1 cellular context compared by ENCODE assay signal in the genomic region with DNA sequence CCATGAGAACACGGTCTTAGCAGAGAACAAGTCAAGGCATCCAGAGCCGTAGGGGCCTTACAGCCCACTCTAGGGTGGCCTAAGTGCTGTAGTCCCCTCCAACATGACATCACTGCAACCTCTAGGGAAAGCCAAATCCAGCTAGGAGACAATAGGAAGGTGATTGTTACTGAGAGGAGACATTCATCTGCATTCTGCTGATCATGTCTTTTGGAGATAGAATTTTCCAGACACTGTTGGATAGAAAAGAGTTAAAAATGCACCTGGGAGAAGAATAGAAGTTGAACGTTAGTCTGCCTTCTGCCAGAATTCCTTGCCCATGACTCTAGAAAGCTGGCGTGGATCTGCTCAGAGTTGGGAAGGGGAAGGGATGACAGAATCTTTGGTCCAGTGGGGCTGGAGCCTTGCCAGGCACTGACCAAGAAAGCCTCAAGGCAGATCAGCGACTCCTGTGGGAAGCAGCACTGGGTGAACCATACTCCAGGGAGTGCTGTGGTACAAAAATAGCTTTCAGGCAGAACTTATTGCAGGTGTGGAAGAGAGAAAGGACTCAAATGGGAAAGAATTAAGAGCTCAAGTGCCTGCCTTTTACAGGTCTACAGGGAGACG.
TF ChIP-seq lines count a peak whose summit lies in the region.

No MANE protein-coding gene starts in this region.

TF ChIP-seq in SK-N-SH, 30 proteins besides CTCF, POLR2A, EP300 and RAD21 (continued from another document):
- TF ChIP-seq EZH2phosphoT487 (IDR thresholded peaks at IDR 0.05; ENCODE audit: borderline replicate concordance, low read depth) (no peak), USF1 (IDR thresholded peaks at IDR 0.05; ENCODE audit: borderline replicate concordance, low read depth) (no peak), TEAD4 (IDR thresholded peaks at IDR 0.05; ENCODE audit: borderline replicate concordance, insufficient read depth) (no peak), GABPA (IDR thresholded peaks at IDR 0.05; ENCODE audit: low read depth) (no peak), JUND (IDR thresholded peaks at IDR 0.05) (peak; percentile 13; the same call in 1 of the 2 replicates), FOSL2 (IDR thresholded peaks at IDR 0.05; ENCODE audit: borderline replicate concordance, low read depth) (peak; percentile 33; the same call in 1 of the 2 replicates), RXRA (IDR thresholded peaks at IDR 0.05; ENCODE audit: borderline replicate concordance, low read depth) (no peak), RCOR1 (IDR thresholded peaks at IDR 0.05; ENCODE audit: low read length) (no peak), NFIC (IDR thresholded peaks at IDR 0.05; ENCODE audit: borderline replicate concordance) (peak; percentile 76), MEF2A (IDR thresholded peaks at IDR 0.05; ENCODE audit: borderline replicate concordance, low read depth) (no peak)
- TF ChIP-seq, protein P1, sequence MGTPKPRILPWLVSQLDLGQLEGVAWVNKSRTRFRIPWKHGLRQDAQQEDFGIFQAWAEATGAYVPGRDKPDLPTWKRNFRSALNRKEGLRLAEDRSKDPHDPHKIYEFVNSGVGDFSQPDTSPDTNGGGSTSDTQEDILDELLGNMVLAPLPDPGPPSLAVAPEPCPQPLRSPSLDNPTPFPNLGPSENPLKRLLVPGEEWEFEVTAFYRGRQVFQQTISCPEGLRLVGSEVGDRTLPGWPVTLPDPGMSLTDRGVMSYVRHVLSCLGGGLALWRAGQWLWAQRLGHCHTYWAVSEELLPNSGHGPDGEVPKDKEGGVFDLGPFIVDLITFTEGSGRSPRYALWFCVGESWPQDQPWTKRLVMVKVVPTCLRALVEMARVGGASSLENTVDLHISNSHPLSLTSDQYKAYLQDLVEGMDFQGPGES (IDR thresholded peaks at IDR 0.05; ENCODE audit: low read depth, low read length), result no peak
- TF ChIP-seq, protein P2, sequence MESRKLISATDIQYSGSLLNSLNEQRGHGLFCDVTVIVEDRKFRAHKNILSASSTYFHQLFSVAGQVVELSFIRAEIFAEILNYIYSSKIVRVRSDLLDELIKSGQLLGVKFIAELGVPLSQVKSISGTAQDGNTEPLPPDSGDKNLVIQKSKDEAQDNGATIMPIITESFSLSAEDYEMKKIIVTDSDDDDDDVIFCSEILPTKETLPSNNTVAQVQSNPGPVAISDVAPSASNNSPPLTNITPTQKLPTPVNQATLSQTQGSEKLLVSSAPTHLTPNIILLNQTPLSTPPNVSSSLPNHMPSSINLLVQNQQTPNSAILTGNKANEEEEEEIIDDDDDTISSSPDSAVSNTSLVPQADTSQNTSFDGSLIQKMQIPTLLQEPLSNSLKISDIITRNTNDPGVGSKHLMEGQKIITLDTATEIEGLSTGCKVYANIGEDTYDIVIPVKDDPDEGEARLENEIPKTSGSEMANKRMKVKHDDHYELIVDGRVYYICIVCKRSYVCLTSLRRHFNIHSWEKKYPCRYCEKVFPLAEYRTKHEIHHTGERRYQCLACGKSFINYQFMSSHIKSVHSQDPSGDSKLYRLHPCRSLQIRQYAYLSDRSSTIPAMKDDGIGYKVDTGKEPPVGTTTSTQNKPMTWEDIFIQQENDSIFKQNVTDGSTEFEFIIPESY (IDR thresholded peaks at IDR 0.05; ENCODE audit: borderline replicate concordance, low read depth), result no peak
TF ChIP-seq in SK-N-SH: peak in this region for 5.
